In the genomic region with DNA sequence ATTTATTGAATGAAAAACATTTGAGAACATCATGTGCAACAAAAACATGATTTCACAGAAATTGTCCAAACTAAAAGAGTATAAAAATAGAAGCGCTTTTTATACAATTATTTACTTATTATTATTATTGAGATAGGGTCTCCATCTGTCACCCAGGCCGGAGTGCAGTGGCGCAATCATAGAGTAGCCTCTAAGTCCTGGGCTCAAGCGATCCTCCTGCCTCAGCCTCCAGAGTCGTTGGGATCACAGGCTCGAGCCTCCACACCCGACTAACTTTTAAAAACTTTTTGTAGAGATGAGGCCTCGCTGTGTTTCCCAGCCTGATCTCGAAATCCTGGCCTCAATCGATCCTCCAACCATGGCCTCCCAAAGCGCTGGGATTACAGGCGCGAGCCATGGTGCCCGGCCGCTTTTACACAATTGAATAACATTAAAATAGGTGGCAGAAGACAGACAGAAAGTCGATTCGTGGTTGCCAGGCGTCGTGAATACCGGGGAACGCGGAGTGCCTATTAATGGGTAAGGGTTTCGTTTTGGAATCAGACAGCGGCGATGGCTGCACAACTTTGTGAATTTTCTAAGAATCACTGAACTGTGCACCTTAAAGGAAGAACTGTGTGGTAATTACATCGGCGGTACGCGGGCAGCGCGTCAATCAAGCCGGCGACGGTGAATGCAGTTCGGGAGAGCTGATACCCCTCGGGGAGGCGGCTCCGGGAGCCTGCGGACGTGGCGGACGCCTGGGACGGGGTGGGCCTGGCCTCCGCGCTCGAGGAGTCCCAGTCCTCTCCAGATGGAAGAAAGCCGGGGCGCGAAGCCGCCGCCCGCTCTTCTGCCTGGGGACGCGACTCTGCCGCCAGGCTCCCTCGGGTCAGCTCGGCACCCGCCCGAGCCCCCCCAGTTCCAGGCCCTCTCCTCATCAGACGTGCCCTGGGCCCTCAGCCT, we compare ENCODE assay signal across 8 cellular contexts. TPM values are rescaled to one million over a fixed set of nuclear protein-coding genes. Genes with fewer than 3 reads are reported as not detected.
DNase-seq lines count a peak whose midpoint lies in the region; ATAC-seq and TF ChIP-seq lines count a peak whose summit lies in the region.

No MANE protein-coding gene starts in this region.

- peak overlapping the region; percentile 68 to 86 (median 76) for H3K4me3 ChIP-seq in esophagus muscularis mucosa
- peak overlapping the region; percentile 98 for H3K4me3 ChIP-seq in suprapubic skin

- no peaks in the 10 kb centered on the region for H3K27me3 Mint-ChIP-seq in natural killer cell (ENCODE audit: low read depth in 2 of 2)

- H3K36me3 ChIP-seq in esophagus muscularis mucosa: no peaks in the 10 kb centered on the region
- no peaks in the 10 kb centered on the region for H3K36me3 ChIP-seq in suprapubic skin

- ATAC-seq in GM18502 (IDR thresholded peaks at IDR 0.05; ENCODE audit: poor library complexity, unreplicated experiment) (peak; percentile 42), HG02973 (IDR thresholded peaks at IDR 0.05; ENCODE audit: unreplicated experiment) (peak; percentile 31), natural killer cell (peak; percentile 29 to 48 (median 30))

- TF ChIP-seq POLR2A in esophagus muscularis mucosa (IDR thresholded peaks at IDR 0.05; ENCODE audit: low read depth): no peak
- TF ChIP-seq POLR2A in suprapubic skin (IDR thresholded peaks at IDR 0.05): no peak

- H3K4me3 Mint-ChIP-seq in natural killer cell: peak overlapping the region; percentile 97

- H3K27ac ChIP-seq in esophagus muscularis mucosa (replicated peaks in 1 of 4) (peak overlapping the region; percentile 89 to 98 (median 96)), suprapubic skin (peak overlapping the region; percentile 98)

- H3K27ac Mint-ChIP-seq in natural killer cell: peak overlapping the region; percentile 90 to 92

- DNase-seq in 8988T (peak; percentile 65), NCI-H345 (lab: John Stamatoyannopoulos, UW) (peak; percentile 36), activated T-cell treated with anti-CD3 and anti-CD28 coated beads for 4 hours (peak; percentile 30), esophagus muscularis mucosa (ENCODE audit: extremely low spot score) (no peak), natural killer cell (no peak), suprapubic skin (ENCODE audit: low spot score in 2 of 2) (peak; percentile 76 to 79)

- H3K27me3 ChIP-seq in esophagus muscularis mucosa (no peaks in the 10 kb centered on the region), suprapubic skin (no peaks in the 10 kb centered on the region)

- TF ChIP-seq EP300 in esophagus muscularis mucosa (IDR thresholded peaks at IDR 0.05) (no peak), suprapubic skin (IDR thresholded peaks at IDR 0.05) (no peak)

- intact Hi-C loops in esophagus muscularis mucosa (cut with DNase I) (loop anchor here (2.0 to 5.0 kb wide), 2 partner anchors 54 to 113 kb away; partner anchors contain the start of gene RBCK1), natural killer cell (cut with micrococcal nuclease) (loop anchor here (1.0 to 5.0 kb wide), 2 partner anchors 54 to 109 kb away; no protein-coding TSS in a partner anchor)

- no peaks in the 10 kb centered on the region for H3K36me3 Mint-ChIP-seq in natural killer cell

- H3K9me3 ChIP-seq in esophagus muscularis mucosa: no peaks in the 10 kb centered on the region
- no peaks in the 10 kb centered on the region for H3K9me3 ChIP-seq in suprapubic skin

- WGBS in esophagus muscularis mucosa: 17% methylated on average over 25 of the region's 60 CpGs
- whole genome bisulfite sequencing in suprapubic skin: 11% methylated on average over 45 of the region's 60 CpGs

- TF ChIP-seq CTCF in esophagus muscularis mucosa (IDR thresholded peaks at IDR 0.05): no peak
- no peak for TF ChIP-seq CTCF in natural killer cell (IDR thresholded peaks at IDR 0.05)
- no peak for TF ChIP-seq CTCF in suprapubic skin (IDR thresholded peaks at IDR 0.05)

- H3K4me1 ChIP-seq in esophagus muscularis mucosa: peaks cover 33 to 53% (median 43%) of the 10 kb centered on the region in 4 donors
- peaks cover 43% of the 10 kb centered on the region for H3K4me1 ChIP-seq in suprapubic skin

- H3K9me3 Mint-ChIP-seq in natural killer cell: no peaks in the 10 kb centered on the region

- peaks cover 34 to 47% of the 10 kb centered on the region in 2 donors for H3K4me1 Mint-ChIP-seq in natural killer cell

RNA-seq across cellular contexts. Expression of gene TBC1D20, which starts 0.8 kb away (rescaled TPM):
- 10 to 100 TPM; 34.9 to 47.7 (median 41.7) TPM for total RNA-seq in esophagus muscularis mucosa
- total RNA-seq in natural killer cell: 10 to 100 TPM; 32.5 to 47.6 (median 44.2) TPM
- 10 to 100 TPM; 49.0 to 78.7 (median 60.6) TPM for total RNA-seq in suprapubic skin

RNA-seq across cellular contexts. Expression of gene RBCK1, which starts 53.4 kb away (rescaled TPM):
- total RNA-seq in esophagus muscularis mucosa (10 to 100 TPM; 75.7 to 85.6 (median 80.7) TPM), natural killer cell (100 to 1,000 TPM; 102 to 131 (median 104) TPM), suprapubic skin (10 to 100 TPM; 63.6 to 85.3 (median 78.5) TPM)

Comparison
In these comparisons a context has a peak if more than half of its experiments do, and no peak if none do; other contexts are left out.
1. DNase-seq: peak in 8988T (single experiment), NCI-H345 (single experiment), activated T-cell treated with anti-CD3 and anti-CD28 coated beads for 4 hours (single experiment) and suprapubic skin (2 of 2); none in esophagus muscularis mucosa (single experiment) and natural killer cell (single experiment).
2. Peak in every context shown above with its lines, with median percentiles within 50 percentile points of each other: ATAC-seq.